In the genomic region with DNA sequence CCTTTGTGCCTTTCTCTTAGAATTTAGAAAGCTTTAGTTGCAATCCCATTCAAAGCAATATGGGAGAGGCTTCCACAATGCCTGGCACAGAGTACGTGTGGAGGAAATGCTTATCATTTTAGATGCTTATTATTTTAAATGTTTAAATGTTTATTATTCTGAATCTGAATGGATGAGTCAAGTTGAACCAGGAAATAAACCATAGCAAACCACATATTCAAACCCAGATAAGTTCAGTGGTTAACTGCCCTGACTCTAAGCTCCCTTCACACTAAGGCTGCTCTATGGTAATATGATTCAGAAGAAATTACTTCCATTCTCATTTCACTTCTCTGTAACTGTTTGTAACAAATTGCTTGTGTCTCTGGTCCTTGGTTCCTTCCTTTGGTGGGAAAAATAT, we compare ENCODE assay signal across 9 cellular contexts. TPM values are rescaled to one million over a fixed set of nuclear protein-coding genes. Genes with fewer than 3 reads are reported as not detected.
DNase-seq lines count a peak whose midpoint lies in the region; ATAC-seq and TF ChIP-seq lines count a peak whose summit lies in the region.
"Had no signal": no experiment of that assay in that cellular context is flagged by ENCODE, and none has a peak within 500 bp of the region (broad histone marks: within the 10 kb centered on the region; RNA-seq: fewer than 3 reads in every experiment).

No MANE protein-coding gene starts in this region.

- H2AK5ac ChIP-seq in mesenchymal stem cell (ENCODE audit: low read length, severe bottlenecking): no peak overlapping the region

- no peak for ATAC-seq in HG02610 (IDR thresholded peaks at IDR 0.05; ENCODE audit: unreplicated experiment)

- peaks cover 7% of the 10 kb centered on the region for H3K4me1 ChIP-seq in mesenchymal stem cell (ENCODE audit: control insufficient read depth, insufficient read depth, low read depth, low read length)

- H3K9me3 ChIP-seq in mesenchymal stem cell (ENCODE audit: control insufficient read depth, low read length): no peaks in the 10 kb centered on the region

- no peak overlapping the region for H3K4me2 ChIP-seq in mesenchymal stem cell (ENCODE audit: low read length, poor library complexity, severe bottlenecking)

- H2BK5ac ChIP-seq in mesenchymal stem cell (ENCODE audit: low read depth, low read length, poor library complexity, severe bottlenecking): no peak overlapping the region

- H2AFZ ChIP-seq in mesenchymal stem cell (ENCODE audit: low read depth, low read length): no peak overlapping the region

- DNase-seq in GM03348 (ENCODE audit: low spot score) (peak; percentile 36), MV-4-11 (lab: John Stamatoyannopoulos, UW) (peak; percentile 44), brain microvascular endothelial cell (peak; percentile 60), mesenchymal stem cell (peak; percentile 78), NCI-H187 treated with DMSO at 0.1 percent for 48 hours (lab: John Stamatoyannopoulos, UW) (no peak), activated T-cell treated with anti-CD3 and anti-CD28 coated beads for 4 hours (no peak), anterior cingulate cortex (lab: John Stamatoyannopoulos, UW) (no peak)
- DNase-seq: foreskin melanocyte had no signal

- H3K23ac ChIP-seq in mesenchymal stem cell (ENCODE audit: low read length in 2 of 2): no peak overlapping the region

- H3K4me3 ChIP-seq in brain microvascular endothelial cell (ENCODE audit: low read depth, low read length): no peak overlapping the region
- H3K4me3 ChIP-seq in mesenchymal stem cell (ENCODE audit: insufficient read depth in 1 of 2, low read depth in 1 of 2, low read length in 2 of 2): no peak overlapping the region

- H3K27me3 ChIP-seq in brain microvascular endothelial cell (replicated peaks) (no peaks in the 10 kb centered on the region), mesenchymal stem cell (ENCODE audit: control insufficient read depth in 1 of 2, insufficient read depth in 1 of 2, low read length in 2 of 2) (no peaks in the 10 kb centered on the region)

- H3K36me3 ChIP-seq in brain microvascular endothelial cell (replicated peaks): no peaks in the 10 kb centered on the region
- H3K36me3 ChIP-seq in mesenchymal stem cell (ENCODE audit: control insufficient read depth in 1 of 2, insufficient read depth in 2 of 2, low read depth in 1 of 2, low read length in 2 of 2): no peaks in the 10 kb centered on the region

- no peaks in the 10 kb centered on the region for H3K79me1 ChIP-seq in mesenchymal stem cell (replicated peaks; ENCODE audit: low read length, poor library complexity, severe bottlenecking)

- H4K8ac ChIP-seq in mesenchymal stem cell (ENCODE audit: low read length): no peak overlapping the region

- H3K27ac ChIP-seq in brain microvascular endothelial cell: peak overlapping the region; percentile 71
- H3K27ac ChIP-seq in mesenchymal stem cell (ENCODE audit: low read length, poor library complexity, severe bottlenecking): no peak overlapping the region

- no peak overlapping the region for H4K91ac ChIP-seq in mesenchymal stem cell (ENCODE audit: low read length)

- no peak overlapping the region for H2BK12ac ChIP-seq in mesenchymal stem cell (ENCODE audit: low read length in 2 of 2)

- no CpG with 5 or more reads among the region's 1 CpG for WGBS in mesenchymal stem cell

- H2BK15ac ChIP-seq in mesenchymal stem cell (ENCODE audit: low read depth, poor library complexity, severe bottlenecking): no peak overlapping the region

- no peak for TF ChIP-seq CTCF in brain microvascular endothelial cell (IDR thresholded peaks at IDR 0.05; ENCODE audit: low read depth, low read length, missing control alignments)

- in situ Hi-C loops in brain microvascular endothelial cell (cut with HindIII; ENCODE audit: low pct_ligation_motif_present, low sequenced_read_pairs): no loop called here

- H3K14ac ChIP-seq in mesenchymal stem cell (ENCODE audit: low read length in 2 of 2): no peak overlapping the region

- H3K4ac ChIP-seq in mesenchymal stem cell (ENCODE audit: low read depth in 1 of 2, low read length in 2 of 2): no peak overlapping the region

- peak overlapping the region; percentile 33 for H3K9ac ChIP-seq in mesenchymal stem cell (ENCODE audit: low read length)

- H3K18ac ChIP-seq in mesenchymal stem cell (ENCODE audit: low read depth in 1 of 2, low read length in 2 of 2): no peak overlapping the region

- no peak overlapping the region for H2BK120ac ChIP-seq in mesenchymal stem cell (ENCODE audit: low read depth, low read length)

RNA-seq across cellular contexts. Expression of a gene that starts 5.2 kb away (rescaled TPM):
- polyA plus RNA-seq in mesenchymal stem cell (2013, experiment 1 of 2): 61.2 TPM
- 58.8 TPM for polyA plus RNA-seq in mesenchymal stem cell (2013, experiment 2 of 2)

Comparison
In these comparisons a context has a peak if more than half of its experiments do, and no peak if none do; other contexts are left out.
1. DNase-seq: peak in GM03348 (single experiment), MV-4-11 (single experiment), brain microvascular endothelial cell (single experiment) and mesenchymal stem cell (single experiment); none in NCI-H187 treated with DMSO at 0.1 percent for 48 hours (single experiment), activated T-cell treated with anti-CD3 and anti-CD28 coated beads for 4 hours (single experiment) and anterior cingulate cortex (0 of 58).